ENCODE assay signal across 1 cellular context in genomic region chr3:182242563-182242962, GRCh38.
TF ChIP-seq lines count a peak whose summit lies in the region.

No MANE protein-coding gene starts in this region.

TF ChIP-seq in GM23338, 12 proteins besides CTCF, POLR2A, EP300 and RAD21:
- TF ChIP-seq JUNB (IDR thresholded peaks at IDR 0.05; ENCODE audit: unreplicated experiment) (no peak), ZNF331 (CRISPR knock-in tag; IDR thresholded peaks at IDR 0.05; ENCODE audit: low read depth) (no peak), POLR2AphosphoS5 (IDR thresholded peaks at IDR 0.05; ENCODE audit: low read depth) (no peak), REST (IDR thresholded peaks at IDR 0.05; ENCODE audit: unreplicated experiment) (no peak), ETS1 (IDR thresholded peaks at IDR 0.05) (no peak), NANOG (IDR thresholded peaks at IDR 0.05; ENCODE audit: borderline replicate concordance) (no peak), EZH2 (IDR thresholded peaks at IDR 0.05; ENCODE audit: low read depth, unreplicated experiment) (no peak), STAT1 (IDR thresholded peaks at IDR 0.05; ENCODE audit: unreplicated experiment) (no peak), EZH2phosphoT487 (IDR thresholded peaks at IDR 0.05; ENCODE audit: unreplicated experiment) (no peak), ZNF114 (CRISPR knock-in tag; IDR thresholded peaks at IDR 0.05) (no peak), ZNF462 (CRISPR knock-in tag; IDR thresholded peaks at IDR 0.05) (no peak)
TF ChIP-seq in GM23338: peak in this region for 0.
